ENCODE assay signal across 1 cellular context in the genomic region with DNA sequence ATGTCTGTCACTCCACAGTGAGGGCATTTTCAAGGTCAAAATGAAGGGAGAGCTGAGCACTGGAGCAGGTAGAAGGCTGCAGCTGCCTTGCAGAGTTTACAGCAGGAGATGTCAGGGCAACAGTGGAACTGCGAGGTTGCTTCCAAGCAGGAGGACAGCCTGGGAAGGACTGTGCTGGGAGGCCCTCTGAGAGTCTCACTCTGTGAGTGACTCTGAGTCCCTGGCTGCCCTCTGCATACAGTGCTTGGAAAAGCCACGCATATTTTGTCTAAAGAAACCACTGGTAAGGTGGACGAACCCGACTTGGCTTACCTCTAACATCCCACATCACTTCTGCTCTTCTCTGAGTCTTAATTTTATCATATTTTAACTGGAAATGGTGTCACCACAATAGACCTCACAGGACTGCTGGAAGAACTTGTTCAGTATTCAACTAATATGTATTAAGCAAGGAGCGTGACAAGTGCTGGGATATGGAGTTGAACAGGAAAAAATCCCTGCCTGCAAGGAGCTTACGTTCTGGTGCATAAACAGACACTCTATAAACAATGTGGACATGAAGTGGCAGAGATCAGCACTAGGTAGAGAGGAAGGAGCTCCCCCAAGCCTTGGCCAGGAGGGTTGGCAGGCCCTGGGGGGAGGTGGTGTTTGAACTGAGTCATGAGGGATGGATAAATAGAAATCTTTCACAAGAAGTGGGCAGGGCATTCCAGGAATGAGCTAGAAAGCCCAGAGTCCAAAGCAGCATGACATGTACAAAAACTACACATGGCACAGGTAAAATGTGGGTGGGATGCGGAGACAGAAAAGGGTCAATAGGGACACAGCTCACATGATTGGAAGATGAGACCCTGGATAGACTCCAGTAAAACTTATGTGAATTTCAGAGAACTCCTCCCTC.
TF ChIP-seq lines count a peak whose summit lies in the region.

No MANE protein-coding gene starts in this region.

TF ChIP-seq in HepG2, 621 proteins besides CTCF, POLR2A, EP300 and RAD21 (continued from another document and continues in another):
- TF ChIP-seq, protein P1, sequence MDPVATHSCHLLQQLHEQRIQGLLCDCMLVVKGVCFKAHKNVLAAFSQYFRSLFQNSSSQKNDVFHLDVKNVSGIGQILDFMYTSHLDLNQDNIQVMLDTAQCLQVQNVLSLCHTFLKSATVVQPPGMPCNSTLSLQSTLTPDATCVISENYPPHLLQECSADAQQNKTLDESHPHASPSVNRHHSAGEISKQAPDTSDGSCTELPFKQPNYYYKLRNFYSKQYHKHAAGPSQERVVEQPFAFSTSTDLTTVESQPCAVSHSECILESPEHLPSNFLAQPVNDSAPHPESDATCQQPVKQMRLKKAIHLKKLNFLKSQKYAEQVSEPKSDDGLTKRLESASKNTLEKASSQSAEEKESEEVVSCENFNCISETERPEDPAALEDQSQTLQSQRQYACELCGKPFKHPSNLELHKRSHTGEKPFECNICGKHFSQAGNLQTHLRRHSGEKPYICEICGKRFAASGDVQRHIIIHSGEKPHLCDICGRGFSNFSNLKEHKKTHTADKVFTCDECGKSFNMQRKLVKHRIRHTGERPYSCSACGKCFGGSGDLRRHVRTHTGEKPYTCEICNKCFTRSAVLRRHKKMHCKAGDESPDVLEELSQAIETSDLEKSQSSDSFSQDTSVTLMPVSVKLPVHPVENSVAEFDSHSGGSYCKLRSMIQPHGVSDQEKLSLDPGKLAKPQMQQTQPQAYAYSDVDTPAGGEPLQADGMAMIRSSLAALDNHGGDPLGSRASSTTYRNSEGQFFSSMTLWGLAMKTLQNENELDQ (CRISPR knock-in tag; IDR thresholded peaks at IDR 0.05; ENCODE audit: borderline replicate concordance) = no peak
- TF ChIP-seq NCOA2 (CRISPR knock-in tag; IDR thresholded peaks at IDR 0.05) = peak; percentile 76
- TF ChIP-seq, protein P2, sequence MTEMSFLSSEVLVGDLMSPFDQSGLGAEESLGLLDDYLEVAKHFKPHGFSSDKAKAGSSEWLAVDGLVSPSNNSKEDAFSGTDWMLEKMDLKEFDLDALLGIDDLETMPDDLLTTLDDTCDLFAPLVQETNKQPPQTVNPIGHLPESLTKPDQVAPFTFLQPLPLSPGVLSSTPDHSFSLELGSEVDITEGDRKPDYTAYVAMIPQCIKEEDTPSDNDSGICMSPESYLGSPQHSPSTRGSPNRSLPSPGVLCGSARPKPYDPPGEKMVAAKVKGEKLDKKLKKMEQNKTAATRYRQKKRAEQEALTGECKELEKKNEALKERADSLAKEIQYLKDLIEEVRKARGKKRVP (CRISPR knock-in tag; IDR thresholded peaks at IDR 0.05) = 0 out of 4 replicates have a peak, but pooled peaks of 1 of the 2 experiments have one; percentile 31
- TF ChIP-seq TAF1 (CRISPR knock-in tag; IDR thresholded peaks at IDR 0.05) = no peak
- TF ChIP-seq ZNF138 (CRISPR knock-in tag; IDR thresholded peaks at IDR 0.05; ENCODE audit: low read depth) = no peak
- no peak for TF ChIP-seq ZNF446 (CRISPR knock-in tag; IDR thresholded peaks at IDR 0.05)
- TF ChIP-seq, protein P3, sequence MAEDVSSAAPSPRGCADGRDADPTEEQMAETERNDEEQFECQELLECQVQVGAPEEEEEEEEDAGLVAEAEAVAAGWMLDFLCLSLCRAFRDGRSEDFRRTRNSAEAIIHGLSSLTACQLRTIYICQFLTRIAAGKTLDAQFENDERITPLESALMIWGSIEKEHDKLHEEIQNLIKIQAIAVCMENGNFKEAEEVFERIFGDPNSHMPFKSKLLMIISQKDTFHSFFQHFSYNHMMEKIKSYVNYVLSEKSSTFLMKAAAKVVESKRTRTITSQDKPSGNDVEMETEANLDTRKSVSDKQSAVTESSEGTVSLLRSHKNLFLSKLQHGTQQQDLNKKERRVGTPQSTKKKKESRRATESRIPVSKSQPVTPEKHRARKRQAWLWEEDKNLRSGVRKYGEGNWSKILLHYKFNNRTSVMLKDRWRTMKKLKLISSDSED (CRISPR knock-in tag; IDR thresholded peaks at IDR 0.05) = no peak
- 0 out of 2 replicates have a peak, but pooled peaks have one; percentile 33 for TF ChIP-seq DMAP1 (CRISPR knock-in tag; IDR thresholded peaks at IDR 0.05)
- peak; percentile 89 for TF ChIP-seq TEAD3 (CRISPR knock-in tag; optimal IDR thresholded peaks at IDR 0.05; ENCODE audit: borderline replicate concordance)
- TF ChIP-seq TGIF2 (CRISPR knock-in tag; IDR thresholded peaks at IDR 0.05) = 0 out of 2 replicates have a peak, but pooled peaks have one; percentile 31
- 0 out of 2 replicates have a peak, but pooled peaks have one; percentile 59 for TF ChIP-seq KDM6A (CRISPR knock-in tag; IDR thresholded peaks at IDR 0.05; ENCODE audit: low read depth)
- TF ChIP-seq, protein P4, sequence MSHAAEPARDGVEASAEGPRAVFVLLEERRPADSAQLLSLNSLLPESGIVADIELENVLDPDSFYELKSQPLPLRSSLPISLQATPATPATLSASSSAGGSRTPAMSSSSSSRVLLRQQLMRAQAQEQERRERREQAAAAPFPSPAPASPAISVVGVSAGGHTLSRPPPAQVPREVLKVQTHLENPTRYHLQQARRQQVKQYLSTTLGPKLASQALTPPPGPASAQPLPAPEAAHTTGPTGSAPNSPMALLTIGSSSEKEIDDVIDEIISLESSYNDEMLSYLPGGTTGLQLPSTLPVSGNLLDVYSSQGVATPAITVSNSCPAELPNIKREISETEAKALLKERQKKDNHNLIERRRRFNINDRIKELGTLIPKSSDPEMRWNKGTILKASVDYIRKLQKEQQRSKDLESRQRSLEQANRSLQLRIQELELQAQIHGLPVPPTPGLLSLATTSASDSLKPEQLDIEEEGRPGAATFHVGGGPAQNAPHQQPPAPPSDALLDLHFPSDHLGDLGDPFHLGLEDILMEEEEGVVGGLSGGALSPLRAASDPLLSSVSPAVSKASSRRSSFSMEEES (CRISPR knock-in tag; IDR thresholded peaks at IDR 0.05) = peak; percentile 93
- no peak for TF ChIP-seq ESRRA (CRISPR knock-in tag; IDR thresholded peaks at IDR 0.05; ENCODE audit: low read depth)
- peak; percentile 34; the same call in 1 of the 2 replicates for TF ChIP-seq GABPB1 (CRISPR knock-in tag; IDR thresholded peaks at IDR 0.05)
- no peak for TF ChIP-seq ZNF572 (CRISPR knock-in tag; IDR thresholded peaks at IDR 0.05)
- no peak for TF ChIP-seq ZNF24 (IDR thresholded peaks at IDR 0.05)
- TF ChIP-seq ZBTB7B (CRISPR knock-in tag; IDR thresholded peaks at IDR 0.05) = 0 out of 2 replicates have a peak, but pooled peaks have one; percentile 39
- peak; percentile 66; the same call in 1 of the 2 replicates for TF ChIP-seq ERF (CRISPR knock-in tag; IDR thresholded peaks at IDR 0.05)
- TF ChIP-seq SOX5 (CRISPR knock-in tag; IDR thresholded peaks at IDR 0.05; ENCODE audit: borderline replicate concordance) = peak; percentile 9; the same call in 1 of the 2 replicates
- TF ChIP-seq ISX (CRISPR knock-in tag; conservative IDR thresholded peaks at IDR 0.05) = no peak
- peak; percentile 68; the same call in 1 of the 2 replicates for TF ChIP-seq CEBPB (IDR thresholded peaks at IDR 0.05; ENCODE audit: borderline replicate concordance, low read depth, low read length)
- no peak for TF ChIP-seq SOX6 (IDR thresholded peaks at IDR 0.05)
- peak; percentile 42 for TF ChIP-seq SOX6 (CRISPR knock-in tag; IDR thresholded peaks at IDR 0.05)
- TF ChIP-seq KAT8 (CRISPR knock-in tag; IDR thresholded peaks at IDR 0.05) = no peak
- TF ChIP-seq RNF2 (conservative IDR thresholded peaks at IDR 0.05; ENCODE audit: low read depth) = 0 out of 2 replicates have a peak, but pooled peaks have one; percentile 55
- TF ChIP-seq ZNF350 (CRISPR knock-in tag; IDR thresholded peaks at IDR 0.05; ENCODE audit: borderline replicate concordance, low read depth) = 0 out of 2 replicates have a peak, but pooled peaks have one; percentile 28
- peak; percentile 75 for TF ChIP-seq SAP130 (CRISPR knock-in tag; IDR thresholded peaks at IDR 0.05; ENCODE audit: low read depth)
- TF ChIP-seq SP5 (CRISPR knock-in tag; IDR thresholded peaks at IDR 0.05; ENCODE audit: borderline replicate concordance, low read depth) = peak; percentile 82
- peak; percentile 55; the same call in 1 of the 2 replicates for TF ChIP-seq CEBPG (CRISPR knock-in tag; IDR thresholded peaks at IDR 0.05)
- TF ChIP-seq ZNF615 (CRISPR knock-in tag; IDR thresholded peaks at IDR 0.05; ENCODE audit: borderline replicate concordance) = no peak
- TF ChIP-seq ZNF792 (CRISPR knock-in tag; IDR thresholded peaks at IDR 0.05) = 0 out of 2 replicates have a peak, but pooled peaks have one; percentile 65
- 0 out of 2 replicates have a peak, but pooled peaks have one; percentile 24 for TF ChIP-seq ZNF441 (CRISPR knock-in tag; IDR thresholded peaks at IDR 0.05; ENCODE audit: borderline replicate concordance)
- TF ChIP-seq FOXP1 (IDR thresholded peaks at IDR 0.05) = no peak
- peak; percentile 21; the same call in 1 of the 2 replicates for TF ChIP-seq FOXP1 (CRISPR knock-in tag; IDR thresholded peaks at IDR 0.05)
- TF ChIP-seq ZNF510 (CRISPR knock-in tag; IDR thresholded peaks at IDR 0.05; ENCODE audit: low read depth) = no peak
- TF ChIP-seq, protein P5, sequence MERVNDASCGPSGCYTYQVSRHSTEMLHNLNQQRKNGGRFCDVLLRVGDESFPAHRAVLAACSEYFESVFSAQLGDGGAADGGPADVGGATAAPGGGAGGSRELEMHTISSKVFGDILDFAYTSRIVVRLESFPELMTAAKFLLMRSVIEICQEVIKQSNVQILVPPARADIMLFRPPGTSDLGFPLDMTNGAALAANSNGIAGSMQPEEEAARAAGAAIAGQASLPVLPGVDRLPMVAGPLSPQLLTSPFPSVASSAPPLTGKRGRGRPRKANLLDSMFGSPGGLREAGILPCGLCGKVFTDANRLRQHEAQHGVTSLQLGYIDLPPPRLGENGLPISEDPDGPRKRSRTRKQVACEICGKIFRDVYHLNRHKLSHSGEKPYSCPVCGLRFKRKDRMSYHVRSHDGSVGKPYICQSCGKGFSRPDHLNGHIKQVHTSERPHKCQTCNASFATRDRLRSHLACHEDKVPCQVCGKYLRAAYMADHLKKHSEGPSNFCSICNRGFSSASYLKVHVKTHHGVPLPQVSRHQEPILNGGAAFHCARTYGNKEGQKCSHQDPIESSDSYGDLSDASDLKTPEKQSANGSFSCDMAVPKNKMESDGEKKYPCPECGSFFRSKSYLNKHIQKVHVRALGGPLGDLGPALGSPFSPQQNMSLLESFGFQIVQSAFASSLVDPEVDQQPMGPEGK (CRISPR knock-in tag; IDR thresholded peaks at IDR 0.05) = 0 out of 2 replicates have a peak, but pooled peaks have one; percentile 39
- TF ChIP-seq, protein P6, sequence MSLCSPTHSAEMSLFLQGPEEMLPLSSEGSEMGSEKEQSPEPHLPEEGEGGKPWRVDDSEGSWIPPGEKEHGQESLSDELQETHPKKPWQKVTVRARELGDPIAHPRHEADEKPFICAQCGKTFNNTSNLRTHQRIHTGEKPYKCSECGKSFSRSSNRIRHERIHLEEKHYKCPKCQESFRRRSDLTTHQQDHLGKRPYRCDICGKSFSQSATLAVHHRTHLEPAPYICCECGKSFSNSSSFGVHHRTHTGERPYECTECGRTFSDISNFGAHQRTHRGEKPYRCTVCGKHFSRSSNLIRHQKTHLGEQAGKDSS (CRISPR knock-in tag; IDR thresholded peaks at IDR 0.05; ENCODE audit: borderline replicate concordance, low read depth) = peak; percentile 62; the same call in 1 of the 2 replicates
- peak; percentile 46; the same call in 1 of the 2 replicates for TF ChIP-seq CBX5 (CRISPR knock-in tag; IDR thresholded peaks at IDR 0.05; ENCODE audit: borderline replicate concordance)
- 0 out of 2 replicates have a peak, but pooled peaks have one; percentile 51 for TF ChIP-seq THAP11 (CRISPR knock-in tag; IDR thresholded peaks at IDR 0.05)
- TF ChIP-seq, protein P7, sequence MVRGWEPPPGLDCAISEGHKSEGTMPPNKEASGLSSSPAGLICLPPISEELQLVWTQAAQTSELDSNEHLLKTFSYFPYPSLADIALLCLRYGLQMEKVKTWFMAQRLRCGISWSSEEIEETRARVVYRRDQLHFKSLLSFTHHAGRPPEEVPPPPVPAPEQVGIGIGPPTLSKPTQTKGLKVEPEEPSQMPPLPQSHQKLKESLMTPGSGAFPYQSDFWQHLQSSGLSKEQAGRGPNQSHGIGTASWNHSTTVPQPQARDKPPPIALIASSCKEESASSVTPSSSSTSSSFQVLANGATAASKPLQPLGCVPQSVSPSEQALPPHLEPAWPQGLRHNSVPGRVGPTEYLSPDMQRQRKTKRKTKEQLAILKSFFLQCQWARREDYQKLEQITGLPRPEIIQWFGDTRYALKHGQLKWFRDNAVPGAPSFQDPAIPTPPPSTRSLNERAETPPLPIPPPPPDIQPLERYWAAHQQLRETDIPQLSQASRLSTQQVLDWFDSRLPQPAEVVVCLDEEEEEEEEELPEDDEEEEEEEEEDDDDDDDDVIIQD (CRISPR knock-in tag; IDR thresholded peaks at IDR 0.05; ENCODE audit: low read depth) = peak; percentile 45; the same call in 1 of the 2 replicates
- peak; percentile 85 for TF ChIP-seq ZNF644 (CRISPR knock-in tag; IDR thresholded peaks at IDR 0.05; ENCODE audit: low read depth)
- 0 out of 2 replicates have a peak, but pooled peaks have one; percentile 40 for TF ChIP-seq ZFP36L1 (CRISPR knock-in tag; IDR thresholded peaks at IDR 0.05)
- no peak for TF ChIP-seq MAFF (IDR thresholded peaks at IDR 0.05; ENCODE audit: low read depth, low read length)
- TF ChIP-seq SMC3 (IDR thresholded peaks at IDR 0.05; ENCODE audit: low read length) = 0 out of 2 replicates have a peak, but pooled peaks have one; percentile 11
- TF ChIP-seq, protein P8, sequence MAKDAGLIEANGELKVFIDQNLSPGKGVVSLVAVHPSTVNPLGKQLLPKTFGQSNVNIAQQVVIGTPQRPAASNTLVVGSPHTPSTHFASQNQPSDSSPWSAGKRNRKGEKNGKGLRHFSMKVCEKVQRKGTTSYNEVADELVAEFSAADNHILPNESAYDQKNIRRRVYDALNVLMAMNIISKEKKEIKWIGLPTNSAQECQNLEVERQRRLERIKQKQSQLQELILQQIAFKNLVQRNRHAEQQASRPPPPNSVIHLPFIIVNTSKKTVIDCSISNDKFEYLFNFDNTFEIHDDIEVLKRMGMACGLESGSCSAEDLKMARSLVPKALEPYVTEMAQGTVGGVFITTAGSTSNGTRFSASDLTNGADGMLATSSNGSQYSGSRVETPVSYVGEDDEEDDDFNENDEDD (CRISPR knock-in tag; IDR thresholded peaks at IDR 0.05; ENCODE audit: borderline replicate concordance) = peak; percentile 29; the same call in 1 of the 2 replicates
- TF ChIP-seq NFE2L2 (IDR thresholded peaks at IDR 0.05; ENCODE audit: low read length) = peak; percentile 71
- TF ChIP-seq JUN (CRISPR knock-in tag; IDR thresholded peaks at IDR 0.05) = peak; percentile 62; the same call in 1 of the 2 replicates
- peak; percentile 52 for TF ChIP-seq RARA (CRISPR knock-in tag; IDR thresholded peaks at IDR 0.05)
- TF ChIP-seq FOXA3 (CRISPR knock-in tag; IDR thresholded peaks at IDR 0.05) = peak; percentile 79
- peak; percentile 81; the same call in 1 of the 2 replicates for TF ChIP-seq FOSL1 (CRISPR knock-in tag; IDR thresholded peaks at IDR 0.05; ENCODE audit: borderline replicate concordance)
- TF ChIP-seq, protein P9, sequence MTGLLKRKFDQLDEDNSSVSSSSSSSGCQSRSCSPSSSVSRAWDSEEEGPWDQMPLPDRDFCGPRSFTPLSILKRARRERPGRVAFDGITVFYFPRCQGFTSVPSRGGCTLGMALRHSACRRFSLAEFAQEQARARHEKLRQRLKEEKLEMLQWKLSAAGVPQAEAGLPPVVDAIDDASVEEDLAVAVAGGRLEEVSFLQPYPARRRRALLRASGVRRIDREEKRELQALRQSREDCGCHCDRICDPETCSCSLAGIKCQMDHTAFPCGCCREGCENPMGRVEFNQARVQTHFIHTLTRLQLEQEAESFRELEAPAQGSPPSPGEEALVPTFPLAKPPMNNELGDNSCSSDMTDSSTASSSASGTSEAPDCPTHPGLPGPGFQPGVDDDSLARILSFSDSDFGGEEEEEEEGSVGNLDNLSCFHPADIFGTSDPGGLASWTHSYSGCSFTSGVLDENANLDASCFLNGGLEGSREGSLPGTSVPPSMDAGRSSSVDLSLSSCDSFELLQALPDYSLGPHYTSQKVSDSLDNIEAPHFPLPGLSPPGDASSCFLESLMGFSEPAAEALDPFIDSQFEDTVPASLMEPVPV (CRISPR knock-in tag; IDR thresholded peaks at IDR 0.05) = no peak
